28 cellular contexts compared by ENCODE assay signal in genomic region chr5:180021900-180022299, GRCh38.
"Had no signal": no experiment of that assay in that cellular context is flagged by ENCODE, and none has a peak within 500 bp of the region (broad histone marks: within the 10 kb centered on the region; RNA-seq: fewer than 3 reads in every experiment).

No MANE protein-coding gene starts in this region.

- H3K36me3 Mint-ChIP-seq: natural killer cell had no signal

- H3K4me1 Mint-ChIP-seq: activated CD4-positive, alpha-beta memory T cell treated with anti-CD3 and anti-CD28 coated beads, Interleukin-2, amount 10 ng/mL, durations not matched to agents 7 days and 5 days had no signal

- H3K36me3 ChIP-seq: vagina, WERI-Rb-1 had no signal

- H3K27me3 Mint-ChIP-seq: activated CD4-positive, alpha-beta memory T cell treated with anti-CD3 and anti-CD28 coated beads, Interleukin-2, amount 10 ng/mL, durations not matched to agents 7 days and 5 days; activated CD4-positive, alpha-beta T cell treated with anti-CD3 and anti-CD28 coated beads, Interleukin-2, amount 10 ng/mL, durations not matched to agents 7 days and 5 days; central memory CD8-positive, alpha-beta T cell; stimulated activated naive CD8-positive, alpha-beta T cell treated with anti-CD3 and anti-CD28 coated beads, Interleukin-15, Interleukin-2, amounts not matched to agents 100 ng/mL and 50 ng/mL, for 24 hours had no signal

- H3K4me1 ChIP-seq: vagina had no signal

- ATAC-seq: activated naive CD4-positive, alpha-beta T cell treated with anti-CD3 and anti-CD28 coated beads, Interleukin-2, amount 50 U/mL, for 72 hours; gastroesophageal sphincter; natural killer cell; sciatic nerve had no signal

- DNase-seq: activated CD4-positive, alpha-beta memory T cell treated with anti-CD3 and anti-CD28 coated beads, Interleukin-2, amount 10 ng/mL, durations not matched to agents 7 days and 5 days; activated CD4-positive, alpha-beta T cell treated with anti-CD3 and anti-CD28 coated beads, Interleukin-2, amount 10 ng/mL, durations not matched to agents 7 days and 5 days; activated CD4-positive, CD25-positive, alpha-beta regulatory T cell treated with anti-CD3 and anti-CD28 coated beads, Interleukin-2, amount 50 U/mL, for 72 hours; activated naive CD4-positive, alpha-beta T cell; activated T-cell treated with anti-CD3 and anti-CD28 coated beads, Interleukin-2, amount 50 U/mL, for 48 hours; anterior cingulate cortex; dermis blood vessel endothelial cell; effector CD4-positive, alpha-beta T cell; head of caudate nucleus; hippocampal formation; immature natural killer cell; kidney; mesenchymal stem cell; natural killer cell; stimulated activated CD4-positive, alpha-beta T cell treated with anti-CD3 and anti-CD28 coated beads, Interleukin-12 subunit alpha, Interleukin-12 subunit beta, amount 100 ng/mL, for 4 hours; stimulated activated CD4-positive, alpha-beta T cell treated with anti-CD3 and anti-CD28 coated beads, Interleukin-4, amount 100 ng/mL, for 1 hour; upper lobe of left lung; WERI-Rb-1 had no signal

- H3K4me3 ChIP-seq: gastroesophageal sphincter, skin epidermis, thoracic aorta, upper lobe of left lung, vagina had no signal

- H3K9me3 ChIP-seq: gastroesophageal sphincter, neutrophil, thoracic aorta, upper lobe of left lung, vagina had no signal

- H3K27me3 ChIP-seq: gastroesophageal sphincter, neutrophil, upper lobe of left lung, vagina had no signal

- H3K9me3 Mint-ChIP-seq: activated CD4-positive, alpha-beta memory T cell treated with anti-CD3 and anti-CD28 coated beads, Interleukin-2, amount 10 ng/mL, durations not matched to agents 7 days and 5 days; activated CD4-positive, alpha-beta T cell treated with anti-CD3 and anti-CD28 coated beads, Interleukin-2, amount 10 ng/mL, durations not matched to agents 7 days and 5 days; activated T-helper 2 cell treated with anti-CD3 and anti-CD28 coated beads, Interferon-gamma antibody, Interleukin-2, Interleukin-4, amounts not matched to agents 10 μg/mL and 5 μg/mL and 100 μg/mL, durations not matched to agents 14 hours and 24 hours and 36 hours; central memory CD8-positive, alpha-beta T cell; natural killer cell; stimulated activated naive CD8-positive, alpha-beta T cell treated with anti-CD3 and anti-CD28 coated beads, Interleukin-15, Interleukin-2, amounts not matched to agents 100 ng/mL and 50 ng/mL, for 24 hours had no signal

- H3K27ac ChIP-seq: gastroesophageal sphincter, neutrophil, skin epidermis, thoracic aorta, upper lobe of left lung, vagina, WERI-Rb-1 had no signal

- H3K27ac Mint-ChIP-seq: activated CD4-positive, alpha-beta memory T cell treated with anti-CD3 and anti-CD28 coated beads, Interleukin-2, amount 10 ng/mL, durations not matched to agents 7 days and 5 days; activated CD4-positive, alpha-beta T cell treated with anti-CD3 and anti-CD28 coated beads, Interleukin-2, amount 10 ng/mL, durations not matched to agents 7 days and 5 days; activated naive CD4-positive, alpha-beta T cell treated with anti-CD3 and anti-CD28 coated beads, Interleukin-2, amount 50 U/mL, for 72 hours; activated T-helper 2 cell treated with anti-CD3 and anti-CD28 coated beads, Interferon-gamma antibody, Interleukin-2, Interleukin-4, amounts not matched to agents 10 μg/mL and 5 μg/mL and 100 μg/mL, durations not matched to agents 14 hours and 24 hours and 36 hours; natural killer cell; stimulated activated naive CD8-positive, alpha-beta T cell treated with anti-CD3 and anti-CD28 coated beads, Interleukin-15, Interleukin-2, amounts not matched to agents 100 ng/mL and 50 ng/mL, for 24 hours had no signal

- H3K4me3 Mint-ChIP-seq: activated CD4-positive, alpha-beta memory T cell treated with anti-CD3 and anti-CD28 coated beads, Interleukin-2, amount 10 ng/mL, durations not matched to agents 7 days and 5 days; activated CD4-positive, alpha-beta T cell treated with anti-CD3 and anti-CD28 coated beads, Interleukin-2, amount 10 ng/mL, durations not matched to agents 7 days and 5 days; central memory CD8-positive, alpha-beta T cell; natural killer cell; stimulated activated naive CD8-positive, alpha-beta T cell treated with anti-CD3 and anti-CD28 coated beads, Interleukin-15, Interleukin-2, amounts not matched to agents 100 ng/mL and 50 ng/mL, for 24 hours had no signal
